ENCODE assay signal across 9 cellular contexts in genomic region chr1:153627797-153628626, GRCh38. TPM values are rescaled to one million over a fixed set of nuclear protein-coding genes. Genes with fewer than 3 reads are reported as not detected.
A peak's percentile ranks its signal among the peaks of the same experiment; 100 is the strongest.
DNase-seq lines count a peak whose midpoint lies in the region; ATAC-seq and TF ChIP-seq lines count a peak whose summit lies in the region.
"Had no signal": no experiment of that assay in that cellular context is flagged by ENCODE, and none has a peak within 500 bp of the region (broad histone marks: within the 10 kb centered on the region; RNA-seq: fewer than 3 reads in every experiment).

Gene S100A1, plus strand, starts transcription at chr1:153628434. Its CDS starts 2,088 bp downstream, at chr1:153630522.

- H3K27me3 ChIP-seq in ACC112 (ENCODE audit: insufficient read depth, low read length) (no peaks in the 10 kb centered on the region), esophagus squamous epithelium (no peaks in the 10 kb centered on the region)

- TF ChIP-seq CTCF in esophagus squamous epithelium (IDR thresholded peaks at IDR 0.05), result no peak
- no peak for TF ChIP-seq CTCF in natural killer cell (IDR thresholded peaks at IDR 0.05)

- H3K27ac Mint-ChIP-seq in natural killer cell, result peak within 1 kb of the TSS in 1 of 2 donors; percentile 58
- H3K27ac Mint-ChIP-seq in naive thymus-derived CD8-positive, alpha-beta T cell, result peak within 1 kb of the TSS in 3 of 10 donors; percentile 6 to 22 (median 7)

- intact Hi-C loops in esophagus squamous epithelium (cut with DNase I), result no loop called here
- intact Hi-C loops in natural killer cell (cut with micrococcal nuclease), result no loop called here

- 0 out of 2 replicates have a peak, but pooled peaks cover 3% of the 10 kb centered on the region for H3K36me3 ChIP-seq in ACC112 (ENCODE audit: insufficient read depth, low read length)
- peaks cover 0 to 18% (median 0%) of the 10 kb centered on the region in 3 donors for H3K36me3 ChIP-seq in esophagus squamous epithelium

- POLR2A ChIA-PET in naive thymus-derived CD8-positive, alpha-beta T cell (lab: Charles Lee), result interaction anchor here (0.6 kb wide), 1 partner anchor 42 kb away, joined by 3 read pairs; no protein-coding TSS in a partner anchor

- TF ChIP-seq POLR2A in esophagus squamous epithelium (IDR thresholded peaks at IDR 0.05), result no peak

- no peak for ATAC-seq in natural killer cell
- ATAC-seq in naive thymus-derived CD8-positive, alpha-beta T cell, result no peak
- no peak for ATAC-seq in HG03280 (IDR thresholded peaks at IDR 0.05; ENCODE audit: unreplicated experiment)

- H3K4me3 Mint-ChIP-seq in natural killer cell, result peak within 1 kb of the TSS; percentile 74
- H3K4me3 Mint-ChIP-seq in naive thymus-derived CD8-positive, alpha-beta T cell, result peak within 1 kb of the TSS in 1 of 10 donors; percentile 36

- peaks cover 6 to 8% of the 10 kb centered on the region in 2 donors for H3K27me3 Mint-ChIP-seq in natural killer cell (ENCODE audit: low read depth in 2 of 2)
- H3K27me3 Mint-ChIP-seq in naive thymus-derived CD8-positive, alpha-beta T cell, result peaks cover 0 to 17% (median 11%) of the 10 kb centered on the region in 5 donors

- peak within 1 kb of the TSS; percentile 88 for H3K4me3 ChIP-seq in ACC112 (ENCODE audit: low read depth, low read length)
- peak within 1 kb of the TSS; percentile 34 to 73 (median 54) for H3K4me3 ChIP-seq in esophagus squamous epithelium

- no peak within 1 kb of the TSS for H2AFZ ChIP-seq in ACC112 (ENCODE audit: low read length, unreplicated experiment)

- no peaks in the 10 kb centered on the region for H3K9me3 ChIP-seq in esophagus squamous epithelium

- no peaks in the 10 kb centered on the region for H3K36me3 Mint-ChIP-seq in natural killer cell
- H3K36me3 Mint-ChIP-seq in naive thymus-derived CD8-positive, alpha-beta T cell, result no peaks in the 10 kb centered on the region

- no peaks in the 10 kb centered on the region for H3K9me3 Mint-ChIP-seq in natural killer cell
- no peaks in the 10 kb centered on the region for H3K9me3 Mint-ChIP-seq in naive thymus-derived CD8-positive, alpha-beta T cell

- peaks cover 19% of the 10 kb centered on the region for H3K4me1 ChIP-seq in ACC112 (ENCODE audit: control insufficient read depth, insufficient read depth, low read length, unreplicated experiment)
- peaks cover 21 to 50% (median 25%) of the 10 kb centered on the region in 3 donors for H3K4me1 ChIP-seq in esophagus squamous epithelium

- 46 to 80% methylated on average over 1 to 6 of the region's 8 CpGs for WGBS in esophagus squamous epithelium, 2 donors

- DNase-seq in OCI-M1 (lab: John Stamatoyannopoulos, UW), result peak; percentile 30
- no peak for DNase-seq in esophagus squamous epithelium (lab: John Stamatoyannopoulos, UW)
- DNase-seq in natural killer cell, result no peak
- no peak for DNase-seq in naive thymus-derived CD8-positive, alpha-beta T cell
- DNase-seq in AG08395 (ENCODE audit: low spot score), result no peak
- DNase-seq in NCI-H345 treated with DMSO at 0.1 percent for 48 hours (lab: John Stamatoyannopoulos, UW; ENCODE audit: unreplicated experiment), result no peak

- H3K79me2 ChIP-seq in ACC112 (ENCODE audit: control insufficient read depth, insufficient read depth, low read length, unreplicated experiment), result peaks cover 30% of the 10 kb centered on the region

- H3K27ac ChIP-seq in ACC112 (ENCODE audit: low read depth, low read length) (peak within 1 kb of the TSS; percentile 84), esophagus squamous epithelium (peak within 1 kb of the TSS; percentile 83 to 96 (median 88))

- peaks cover 14 to 16% of the 10 kb centered on the region in 2 donors for H3K4me1 Mint-ChIP-seq in natural killer cell
- H3K4me1 Mint-ChIP-seq in naive thymus-derived CD8-positive, alpha-beta T cell, result peaks cover 9 to 16% (median 11%) of the 10 kb centered on the region in 4 donors

RNA-seq across cellular contexts. Expression of gene S100A1, which starts in this region (rescaled TPM):
- total RNA-seq in esophagus squamous epithelium, result 1 to 10 TPM in 1 of 4 donors, not detected in 3; 1.8 TPM
- total RNA-seq in natural killer cell, result not detected
- not detected for total RNA-seq in naive thymus-derived CD8-positive, alpha-beta T cell
- polyA plus RNA-seq in naive thymus-derived CD8-positive, alpha-beta T cell, result not detected
- total RNA-seq: lung microvascular endothelial cell had no signal
